Comparison of ENCODE assay signal across 16 cellular contexts in genomic region chr2:74291891-74292621, GRCh38. TPM values are rescaled to one million over a fixed set of nuclear protein-coding genes. Genes with fewer than 3 reads are reported as not detected.
DNase-seq lines count a peak whose midpoint lies in the region; ATAC-seq and TF ChIP-seq lines count a peak whose summit lies in the region.
"Had no signal": no experiment of that assay in that cellular context is flagged by ENCODE, and none has a peak within 500 bp of the region (broad histone marks: within the 10 kb centered on the region; RNA-seq: fewer than 3 reads in every experiment).

No MANE protein-coding gene starts in this region.

- H3K4me3 ChIP-seq in OCI-LY3 (ENCODE audit: low read length) (no peak overlapping the region), retinal pigment epithelial cell (ENCODE audit: low read length) (no peak overlapping the region), SJCRH30 (no peak overlapping the region)
- H3K4me3 ChIP-seq in effector memory CD4-positive, alpha-beta T cell (ENCODE audit: insufficient read depth, low read depth, low read length, poor library complexity, severe bottlenecking): no peak overlapping the region

- H3K4me1 Mint-ChIP-seq in activated naive CD4-positive, alpha-beta T cell treated with anti-CD3 and anti-CD28 coated beads, Interleukin-2, amount 10 ng/mL, durations not matched to agents 7 days and 5 days: peaks cover 21% of the 10 kb centered on the region

- peaks cover 2% of the 10 kb centered on the region for H3K36me3 Mint-ChIP-seq in activated naive CD4-positive, alpha-beta T cell treated with anti-CD3 and anti-CD28 coated beads, Interleukin-2, amount 10 ng/mL, durations not matched to agents 7 days and 5 days
- H3K36me3 Mint-ChIP-seq in activated naive CD4-positive, alpha-beta T cell treated with anti-CD3 and anti-CD28 coated beads, Interleukin-2, amount 50 U/mL, for 72 hours: no peaks in the 10 kb centered on the region

- H3K9me3 Mint-ChIP-seq in activated naive CD4-positive, alpha-beta T cell treated with anti-CD3 and anti-CD28 coated beads, Interleukin-2, amount 10 ng/mL, durations not matched to agents 7 days and 5 days: no peaks in the 10 kb centered on the region
- H3K9me3 Mint-ChIP-seq in activated naive CD4-positive, alpha-beta T cell treated with anti-CD3 and anti-CD28 coated beads, Interleukin-2, amount 50 U/mL, for 72 hours: no peaks in the 10 kb centered on the region

- H3K27me3 Mint-ChIP-seq in activated naive CD4-positive, alpha-beta T cell treated with anti-CD3 and anti-CD28 coated beads, Interleukin-2, amount 10 ng/mL, durations not matched to agents 7 days and 5 days: peaks cover 4% of the 10 kb centered on the region

- H3K4me1 ChIP-seq in OCI-LY3 (ENCODE audit: low read length) (peaks cover 86% of the 10 kb centered on the region), SJCRH30 (no peaks in the 10 kb centered on the region)
- peaks cover 18% of the 10 kb centered on the region for H3K4me1 ChIP-seq in effector memory CD4-positive, alpha-beta T cell (ENCODE audit: control insufficient read depth, insufficient read depth, low read length, poor library complexity, severe bottlenecking)

- peaks cover 3% of the 10 kb centered on the region for H3K36me3 ChIP-seq in OCI-LY3 (replicated peaks; ENCODE audit: low read depth, low read length)
- H3K36me3 ChIP-seq in effector memory CD4-positive, alpha-beta T cell (ENCODE audit: control insufficient read depth, insufficient read depth, low read length): no peaks in the 10 kb centered on the region
- no peaks in the 10 kb centered on the region for H3K36me3 ChIP-seq in SJCRH30

- TF ChIP-seq CTCF in OCI-LY3 (IDR thresholded peaks at IDR 0.05; ENCODE audit: low read depth, low read length): no peak
- no peak for TF ChIP-seq CTCF in retinal pigment epithelial cell (conservative IDR thresholded peaks at IDR 0.05; ENCODE audit: low read depth, low read length)

- H3K9me3 ChIP-seq in OCI-LY3 (ENCODE audit: insufficient read depth, low read length) (no peaks in the 10 kb centered on the region), SJCRH30 (replicated peaks) (no peaks in the 10 kb centered on the region)
- H3K9me3 ChIP-seq in effector memory CD4-positive, alpha-beta T cell (ENCODE audit: control insufficient read depth, low read length): no peaks in the 10 kb centered on the region

- CTCF ChIA-PET in activated naive CD4-positive, alpha-beta T cell treated with anti-CD3 and anti-CD28 coated beads, Interleukin-2, amount 10 ng/mL, durations not matched to agents 7 days and 5 days (lab: Charles Lee): interaction anchor here (4.2 kb wide), 1 partner anchor 44 kb away, joined by 19 read pairs; no protein-coding TSS in a partner anchor

- no peak overlapping the region for H3K4me3 Mint-ChIP-seq in activated naive CD4-positive, alpha-beta T cell treated with anti-CD3 and anti-CD28 coated beads, Interleukin-2, amount 10 ng/mL, durations not matched to agents 7 days and 5 days

- peaks cover 29% of the 10 kb centered on the region for H3K79me2 ChIP-seq in OCI-LY3 (ENCODE audit: low read length)

- H3K4me2 ChIP-seq in OCI-LY3 (ENCODE audit: low read length): no peak overlapping the region

- no peak overlapping the region for H2AFZ ChIP-seq in OCI-LY3 (ENCODE audit: low read depth, low read length)

- H3K27ac ChIP-seq in OCI-LY3 (ENCODE audit: low read length) (peak overlapping the region; percentile 94), SJCRH30 (no peak overlapping the region)
- H3K27ac ChIP-seq in effector memory CD4-positive, alpha-beta T cell (ENCODE audit: insufficient read depth, low read length, poor library complexity, severe bottlenecking): peak overlapping the region; percentile 60

- DNase-seq in activated naive CD4-positive, alpha-beta T cell treated with anti-CD3 and anti-CD28 coated beads, Interleukin-2, amount 10 ng/mL, durations not matched to agents 7 days and 5 days: no peak
- no peak for DNase-seq in activated naive CD4-positive, alpha-beta T cell treated with anti-CD3 and anti-CD28 coated beads, Interleukin-2, amount 50 U/mL, for 72 hours (ENCODE audit: low spot score in 2 of 2)
- DNase-seq in effector memory CD4-positive, alpha-beta T cell: no peak
- DNase-seq in retinal pigment epithelial cell (ENCODE audit: low read depth) (peak; percentile 54), GOT3 (lab: John Stamatoyannopoulos, UW) (no peak), SJCRH30 (no peak)
- no peak for DNase-seq in stimulated activated CD8-positive, alpha-beta memory T cell treated with anti-CD3 and anti-CD28 coated beads, Interleukin-4, amount 100 ng/mL, for 48 hours
- DNase-seq: cerebellar nuclear complex; hippocampal formation; midbrain; NCI-H1436 treated with DMSO at 0.1 percent for 48 hours; NCI-H510A; stimulated activated CD4-positive, alpha-beta T cell treated with anti-CD3 and anti-CD28 coated beads, Interleukin-2, amount 100 ng/mL, for 48 hours; T1000 had no signal

- peak overlapping the region; percentile 17; the same call in 1 of the 2 replicates for H3K9ac ChIP-seq in OCI-LY3 (ENCODE audit: low read length)

- no peak for ATAC-seq in activated naive CD4-positive, alpha-beta T cell treated with anti-CD3 and anti-CD28 coated beads, Interleukin-2, amount 50 U/mL, for 72 hours

- H3K27ac Mint-ChIP-seq in activated naive CD4-positive, alpha-beta T cell treated with anti-CD3 and anti-CD28 coated beads, Interleukin-2, amount 10 ng/mL, durations not matched to agents 7 days and 5 days: peak overlapping the region; percentile 16
- peak overlapping the region in 1 of 2 donors; percentile 84 for H3K27ac Mint-ChIP-seq in activated naive CD4-positive, alpha-beta T cell treated with anti-CD3 and anti-CD28 coated beads, Interleukin-2, amount 50 U/mL, for 72 hours

- no peaks in the 10 kb centered on the region for H4K20me1 ChIP-seq in OCI-LY3 (ENCODE audit: insufficient read depth, low read length)

- H3K27me3 ChIP-seq in OCI-LY3 (ENCODE audit: low read depth, low read length) (no peaks in the 10 kb centered on the region), SJCRH30 (no peaks in the 10 kb centered on the region; the same call in 1 of the 2 replicates)
- no peaks in the 10 kb centered on the region for H3K27me3 ChIP-seq in effector memory CD4-positive, alpha-beta T cell (replicated peaks; ENCODE audit: control insufficient read depth, insufficient read depth, low read length, poor library complexity, severe bottlenecking)

RNA-seq across cellular contexts. Expression of gene SLC4A5, which starts 51.2 kb away (rescaled TPM):
- total RNA-seq in activated naive CD4-positive, alpha-beta T cell treated with anti-CD3 and anti-CD28 coated beads, Interleukin-2, amount 50 U/mL, for 72 hours: 1 to 10 TPM in 1 of 2 donors, under 1 TPM in 1; 0.89 to 1.6 TPM
- total RNA-seq in SJCRH30 (2014; rRNA removed; shearing (Covaris generic)): 0.08 TPM in 1 of 2 replicates, not detected in the other
- total RNA-seq: HT1080 had no signal
